ENCODE assay signal across 24 cellular contexts in the genomic region with DNA sequence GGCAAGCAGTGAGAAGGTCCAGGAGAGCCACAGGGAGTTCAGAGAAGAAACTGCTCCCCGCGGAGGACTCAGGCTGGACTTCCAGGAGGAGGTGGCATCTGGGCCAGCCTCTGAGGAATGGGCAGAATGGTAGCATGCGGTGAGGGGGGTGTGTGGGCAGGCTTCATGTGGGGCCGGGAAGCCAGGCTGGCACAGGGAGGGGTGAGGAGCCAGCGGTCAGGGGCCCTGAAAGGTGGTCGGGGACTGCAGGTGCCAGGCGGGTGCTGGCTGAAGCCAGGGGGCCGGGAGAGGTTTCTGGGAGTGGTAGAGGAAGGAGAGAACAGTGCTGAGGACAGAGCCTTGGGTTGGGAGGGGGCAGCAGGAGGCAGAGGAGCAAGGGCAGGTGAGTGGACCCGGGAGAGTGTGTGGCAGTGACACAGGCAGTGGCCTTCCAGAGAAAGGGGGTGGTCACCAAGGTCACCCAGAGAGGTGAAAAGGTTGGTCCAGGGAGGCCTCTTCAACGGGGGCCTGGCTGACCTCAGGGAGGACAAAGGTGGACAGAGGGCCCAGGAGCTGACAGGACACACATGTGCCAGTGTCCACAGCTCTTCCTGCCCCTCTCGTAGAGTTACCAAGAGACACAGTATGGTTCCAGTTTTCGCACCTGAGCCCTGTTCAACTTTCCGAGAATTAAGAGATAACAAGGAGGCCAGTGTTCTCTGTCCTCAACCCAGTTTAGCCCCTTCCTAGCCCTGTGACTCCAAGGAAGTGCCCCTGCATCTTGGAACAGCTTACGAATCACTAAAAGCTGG.
DNase-seq lines count a peak whose midpoint lies in the region; ATAC-seq and TF ChIP-seq lines count a peak whose summit lies in the region.
"Had no signal": no experiment of that assay in that cellular context is flagged by ENCODE, and none has a peak within 500 bp of the region (broad histone marks: within the 10 kb centered on the region; RNA-seq: fewer than 3 reads in every experiment).

No MANE protein-coding gene starts in this region.

- intact Hi-C loops in uterus (cut with DNase I; ENCODE audit: low total_unique reads), result no loop called here

- H3K27me3 ChIP-seq in CD4-positive, CD25-positive, alpha-beta regulatory T cell (ENCODE audit: control insufficient read depth, insufficient read depth, low read length), result peaks cover 8% of the 10 kb centered on the region
- H3K27me3 ChIP-seq in effector memory CD4-positive, alpha-beta T cell (replicated peaks; ENCODE audit: control insufficient read depth, insufficient read depth, low read length, poor library complexity, severe bottlenecking), result no peaks in the 10 kb centered on the region
- no peaks in the 10 kb centered on the region for H3K27me3 ChIP-seq in uterus
- H3K27me3 ChIP-seq: ascending aorta, neural progenitor cell, thyroid gland had no signal

- H3K27ac ChIP-seq in CD4-positive, CD25-positive, alpha-beta regulatory T cell (ENCODE audit: insufficient read depth, low read length, poor library complexity, severe bottlenecking), result no peak overlapping the region
- H3K27ac ChIP-seq in effector memory CD4-positive, alpha-beta T cell (ENCODE audit: insufficient read depth, low read length, poor library complexity, severe bottlenecking), result no peak overlapping the region
- no peak overlapping the region for H3K27ac ChIP-seq in uterus
- H3K27ac ChIP-seq: A549, ascending aorta, left ventricle myocardium inferior, neural progenitor cell, prostate gland, skin epidermis, thyroid gland had no signal

- peak overlapping the region; percentile 81 for H3K27ac Mint-ChIP-seq in activated CD4-positive, alpha-beta T cell treated with anti-CD3 and anti-CD28 coated beads, Interleukin-2, amount 10 ng/mL, durations not matched to agents 7 days and 5 days
- H3K27ac Mint-ChIP-seq in CD4-positive, CD25-positive, alpha-beta regulatory T cell, result peak overlapping the region in 1 of 3 donors; percentile 23
- H3K27ac Mint-ChIP-seq: GM23338, neural progenitor cell had no signal

- peaks cover 30% of the 10 kb centered on the region for H3K4me1 ChIP-seq in CD4-positive, CD25-positive, alpha-beta regulatory T cell (ENCODE audit: control insufficient read depth, insufficient read depth, low read length, poor library complexity, severe bottlenecking)
- peaks cover 16% of the 10 kb centered on the region for H3K4me1 ChIP-seq in effector memory CD4-positive, alpha-beta T cell (ENCODE audit: control insufficient read depth, insufficient read depth, low read length, poor library complexity, severe bottlenecking)
- no peaks in the 10 kb centered on the region for H3K4me1 ChIP-seq in uterus
- H3K4me1 ChIP-seq: A549, ascending aorta, prostate gland had no signal

- H3K4me3 ChIP-seq in CD4-positive, CD25-positive, alpha-beta regulatory T cell (ENCODE audit: low read depth, low read length), result peak overlapping the region; percentile 61
- peak overlapping the region; percentile 35 for H3K4me3 ChIP-seq in effector memory CD4-positive, alpha-beta T cell (ENCODE audit: insufficient read depth, low read depth, low read length, poor library complexity, severe bottlenecking)
- H3K4me3 ChIP-seq in uterus, result no peak overlapping the region
- H3K4me3 ChIP-seq: A549, ascending aorta, GM23338, left ventricle myocardium inferior, neural progenitor cell, prostate gland, skin epidermis, thyroid gland had no signal

- TF ChIP-seq CTCF in omental fat pad (IDR thresholded peaks at IDR 0.05) (no peak), uterus (IDR thresholded peaks at IDR 0.05) (no peak)

- H3K9me3 Mint-ChIP-seq in activated CD4-positive, alpha-beta T cell treated with anti-CD3 and anti-CD28 coated beads, Interleukin-2, amount 10 ng/mL, durations not matched to agents 7 days and 5 days, result no peaks in the 10 kb centered on the region
- no peaks in the 10 kb centered on the region for H3K9me3 Mint-ChIP-seq in CD4-positive, CD25-positive, alpha-beta regulatory T cell
- H3K9me3 Mint-ChIP-seq: GM23338, neural progenitor cell had no signal

- no peaks in the 10 kb centered on the region for H3K9me3 ChIP-seq in CD4-positive, CD25-positive, alpha-beta regulatory T cell (ENCODE audit: control insufficient read depth in 2 of 2, low read length in 2 of 2)
- H3K9me3 ChIP-seq in effector memory CD4-positive, alpha-beta T cell (ENCODE audit: control insufficient read depth, low read length), result no peaks in the 10 kb centered on the region
- no peaks in the 10 kb centered on the region for H3K9me3 ChIP-seq in uterus
- H3K9me3 ChIP-seq: A549, ascending aorta, left ventricle myocardium inferior, prostate gland, thyroid gland had no signal

- no peaks in the 10 kb centered on the region for H3K36me3 ChIP-seq in CD4-positive, CD25-positive, alpha-beta regulatory T cell (ENCODE audit: control insufficient read depth, insufficient read depth, low read length)
- H3K36me3 ChIP-seq in effector memory CD4-positive, alpha-beta T cell (ENCODE audit: control insufficient read depth, insufficient read depth, low read length), result no peaks in the 10 kb centered on the region
- H3K36me3 ChIP-seq in uterus, result no peaks in the 10 kb centered on the region
- H3K36me3 ChIP-seq: ascending aorta, left ventricle myocardium inferior, neural progenitor cell, prostate gland had no signal

- POLR2A ChIA-PET in activated CD4-positive, alpha-beta T cell treated with anti-CD3 and anti-CD28 coated beads, Interleukin-2, amount 10 ng/mL, durations not matched to agents 7 days and 5 days (lab: Charles Lee), result no interaction called here

- H3K36me3 Mint-ChIP-seq in activated CD4-positive, alpha-beta T cell treated with anti-CD3 and anti-CD28 coated beads, Interleukin-2, amount 10 ng/mL, durations not matched to agents 7 days and 5 days (ENCODE audit: low read depth), result no peaks in the 10 kb centered on the region
- H3K36me3 Mint-ChIP-seq in CD4-positive, CD25-positive, alpha-beta regulatory T cell, result no peaks in the 10 kb centered on the region
- H3K36me3 Mint-ChIP-seq: neural progenitor cell had no signal

- DNase-seq in activated CD4-positive, alpha-beta T cell treated with anti-CD3 and anti-CD28 coated beads, Interleukin-2, amount 10 ng/mL, durations not matched to agents 7 days and 5 days, result no peak
- no peak for DNase-seq in activated CD4-positive, alpha-beta T cell treated with anti-CD3 and anti-CD28 coated beads, Interleukin-2, amount 50 U/mL, for 4 hours
- DNase-seq in CD4-positive, CD25-positive, alpha-beta regulatory T cell, result no peak
- no peak for DNase-seq in effector memory CD4-positive, alpha-beta T cell
- DNase-seq in omental fat pad (ENCODE audit: low spot score) (no peak), Kasumi-1 (lab: John Stamatoyannopoulos, UW) (no peak), uterus (no peak), EL (no peak)
- DNase-seq: activated CD4-positive, alpha-beta T cell treated with anti-CD3 and anti-CD28 coated beads for 4 hours; Karpas-422; left ventricle myocardium inferior; NCI-H1048; NCI-H1930; NCI-H748 treated with DMSO at 0.1 percent for 48 hours; OCI-M1; stimulated activated CD4-positive, alpha-beta T cell treated with anti-CD3 and anti-CD28 coated beads, Interleukin-2, amount 100 ng/mL, for 24 hours; SW 1271; thyroid gland had no signal

- CTCF ChIA-PET in activated CD4-positive, alpha-beta T cell treated with anti-CD3 and anti-CD28 coated beads, Interleukin-2, amount 10 ng/mL, durations not matched to agents 7 days and 5 days (lab: Charles Lee), result no interaction called here

- peaks cover 34% of the 10 kb centered on the region for H3K4me1 Mint-ChIP-seq in activated CD4-positive, alpha-beta T cell treated with anti-CD3 and anti-CD28 coated beads, Interleukin-2, amount 10 ng/mL, durations not matched to agents 7 days and 5 days
- peaks cover 13 to 41% (median 25%) of the 10 kb centered on the region in 4 donors for H3K4me1 Mint-ChIP-seq in CD4-positive, CD25-positive, alpha-beta regulatory T cell

- no peak for TF ChIP-seq POLR2A in uterus (IDR thresholded peaks at IDR 0.05)

- ATAC-seq in CD4-positive, CD25-positive, alpha-beta regulatory T cell (ENCODE audit: low read depth in 2 of 2), result no peak
- ATAC-seq in omental fat pad (ENCODE audit: low FRiP score), result peak; percentile 19
- ATAC-seq: A549, GM23338 had no signal

- H3K4me3 Mint-ChIP-seq in activated CD4-positive, alpha-beta T cell treated with anti-CD3 and anti-CD28 coated beads, Interleukin-2, amount 10 ng/mL, durations not matched to agents 7 days and 5 days, result peak overlapping the region; percentile 65
- H3K4me3 Mint-ChIP-seq in CD4-positive, CD25-positive, alpha-beta regulatory T cell, result peak overlapping the region; percentile 71 to 83 (median 76)
- H3K4me3 Mint-ChIP-seq: GM23338, neural progenitor cell had no signal

- peaks cover 74% of the 10 kb centered on the region for H3K27me3 Mint-ChIP-seq in activated CD4-positive, alpha-beta T cell treated with anti-CD3 and anti-CD28 coated beads, Interleukin-2, amount 10 ng/mL, durations not matched to agents 7 days and 5 days
- H3K27me3 Mint-ChIP-seq in CD4-positive, CD25-positive, alpha-beta regulatory T cell, result peaks cover 34% of the 10 kb centered on the region

Comparison
In these comparisons a context has a peak if more than half of its experiments do, and no peak if none do; other contexts are left out.
1. H3K4me3 ChIP-seq: peak in CD4-positive, CD25-positive, alpha-beta regulatory T cell (single experiment) and effector memory CD4-positive, alpha-beta T cell (single experiment); none in uterus (0 of 2).